ENCODE assay signal across 8 cellular contexts in the genomic region with DNA sequence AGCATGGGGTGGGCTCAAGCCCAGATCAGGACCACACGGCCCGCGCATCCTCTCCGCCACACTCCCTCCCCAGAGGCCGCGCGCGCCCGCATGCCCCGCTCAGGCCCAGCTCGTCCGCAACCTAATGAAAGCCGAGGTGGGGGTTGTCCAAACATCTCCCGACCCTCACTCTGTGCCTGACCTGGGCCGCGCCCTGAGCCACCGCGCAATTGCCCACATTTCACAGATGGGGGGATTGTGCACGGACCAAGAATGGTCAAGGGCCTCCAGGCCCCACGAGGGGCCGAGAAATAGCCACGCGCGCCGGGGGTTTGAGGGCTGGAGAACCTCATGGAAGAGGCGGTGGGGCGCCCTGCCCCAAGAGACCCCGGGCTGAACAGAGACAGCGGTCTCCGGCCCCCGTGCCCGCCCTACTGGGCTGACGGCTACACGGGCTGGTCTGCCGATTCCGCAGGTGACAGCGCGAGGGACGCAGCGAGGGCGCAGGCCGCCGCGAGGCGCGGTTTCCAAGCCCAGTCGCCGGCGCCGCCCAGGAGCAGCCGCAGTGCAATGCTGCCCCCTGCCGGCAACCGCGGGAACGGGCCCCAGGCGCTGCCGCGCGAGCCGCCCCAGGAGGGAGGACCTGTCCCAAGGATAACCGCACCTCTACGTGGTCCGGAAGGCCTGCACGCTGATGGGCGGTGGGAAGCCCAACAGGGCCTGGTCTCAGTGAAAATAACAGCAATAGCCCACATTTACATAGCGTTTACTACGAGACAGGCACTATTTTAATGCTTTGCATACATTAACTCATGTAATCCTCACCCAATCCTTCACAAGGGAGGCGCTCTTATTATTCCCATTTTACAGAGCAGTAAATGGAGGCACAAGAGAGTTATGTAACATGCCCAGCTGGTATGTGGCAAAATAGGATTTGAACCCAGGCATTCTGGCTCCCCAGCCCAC. TPM values are rescaled to one million over a fixed set of nuclear protein-coding genes. Genes with fewer than 3 reads are reported as not detected.
DNase-seq lines count a peak whose midpoint lies in the region; TF ChIP-seq lines count a peak whose summit lies in the region.

No MANE protein-coding gene starts in this region.

- no peak overlapping the region for H3K27ac ChIP-seq in GM23248
- H3K27ac ChIP-seq in ascending aorta, result no peak overlapping the region
- H3K27ac ChIP-seq in spleen, result no peak overlapping the region

- no peaks in the 10 kb centered on the region for H3K9me2 ChIP-seq in GM23248 (ENCODE audit: insufficient read depth)

- H3K36me3 ChIP-seq in GM23248 (ENCODE audit: low read depth) (no peaks in the 10 kb centered on the region), ascending aorta (no peaks in the 10 kb centered on the region), spleen (no peaks in the 10 kb centered on the region)

- no peaks in the 10 kb centered on the region for H4K20me1 ChIP-seq in GM23248 (ENCODE audit: insufficient read depth)

- no peaks in the 10 kb centered on the region for H3K9me3 Mint-ChIP-seq in T-helper 2 cell treated with Interferon-gamma antibody and Interleukin-4, amounts not matched to agents 5 μg/mL and 100 μg/mL, for 36 hours

- no peaks in the 10 kb centered on the region for H3K79me2 ChIP-seq in GM23248 (ENCODE audit: insufficient read depth)

- peaks cover 33% of the 10 kb centered on the region for H3K27me3 Mint-ChIP-seq in T-helper 2 cell treated with Interferon-gamma antibody and Interleukin-4, amounts not matched to agents 5 μg/mL and 100 μg/mL, for 36 hours (ENCODE audit: low read depth)

- in situ Hi-C loops in GM23248 (cut with MboI), result loop anchor here (10.0 kb wide), 1 partner anchor 1832 kb away; no protein-coding TSS in a partner anchor

- 16 to 21% methylated on average over 45 to 66 of the region's 68 CpGs for WGBS in GM23248 (ENCODE audit: low coverage in 1 of 2, low lambda C conversion rate in 2 of 2, missing lambda C conversion rate in 2 of 2), 2 experiments
- WGBS in spleen, 5 donors, result 13 to 20% (median 17%) methylated on average over 40 to 68 of the region's 68 CpGs

- no peak overlapping the region for H3K9ac ChIP-seq in GM23248

- peak overlapping the region; percentile 74 for H2AFZ ChIP-seq in GM23248

- no peak overlapping the region for H3K4me3 Mint-ChIP-seq in T-helper 2 cell treated with Interferon-gamma antibody and Interleukin-4, amounts not matched to agents 5 μg/mL and 100 μg/mL, for 36 hours

- intact Hi-C loops in ascending aorta (cut with DNase I), result loop anchor here (5.0 kb wide), 2 partner anchors 830 to 1835 kb away; no protein-coding TSS in a partner anchor
- intact Hi-C loops in spleen (cut with DNase I; ENCODE audit: low total_unique reads), result loop anchor here (5.0 to 10.0 kb wide), 2 partner anchors 592 to 1835 kb away; no protein-coding TSS in a partner anchor

- H3K27me3 ChIP-seq in GM23248 (replicated peaks; ENCODE audit: insufficient read depth) (peaks cover 20% of the 10 kb centered on the region), ascending aorta (peaks cover 5% of the 10 kb centered on the region), spleen (replicated peaks in 1 of 7) (peaks cover 3 to 76% (median 14%) of the 10 kb centered on the region in 7 donors)

- TF ChIP-seq CTCF in GM12865 (IDR thresholded peaks at IDR 0.05; ENCODE audit: insufficient read depth, low read depth, low read length, missing control alignments), result peak; percentile 96
- peak; percentile 81 to 98 (median 96) for TF ChIP-seq CTCF in ascending aorta (IDR thresholded peaks at IDR 0.05)
- TF ChIP-seq CTCF in spleen (IDR thresholded peaks at IDR 0.05 in 8 of 11, conservative IDR thresholded peaks at IDR 0.05 in 3 of 11), result peak; percentile 83 to 100 (median 97)

- no peak overlapping the region for H3K27ac Mint-ChIP-seq in T-helper 2 cell treated with Interferon-gamma antibody and Interleukin-4, amounts not matched to agents 5 μg/mL and 100 μg/mL, for 36 hours

- H3K4me1 Mint-ChIP-seq in T-helper 2 cell treated with Interferon-gamma antibody and Interleukin-4, amounts not matched to agents 5 μg/mL and 100 μg/mL, for 36 hours (ENCODE audit: low read depth), result peaks cover 1% of the 10 kb centered on the region

- TF ChIP-seq POLR2A in spleen (IDR thresholded peaks at IDR 0.05), result no peak

- H3K9me3 ChIP-seq in GM23248 (ENCODE audit: low read depth) (no peaks in the 10 kb centered on the region), ascending aorta (no peaks in the 10 kb centered on the region), spleen (no peaks in the 10 kb centered on the region)

- no peaks in the 10 kb centered on the region for H3K36me3 Mint-ChIP-seq in T-helper 2 cell treated with Interferon-gamma antibody and Interleukin-4, amounts not matched to agents 5 μg/mL and 100 μg/mL, for 36 hours (ENCODE audit: low read depth)

- DNase-seq in GM12865 (ENCODE audit: low read depth) (peak; percentile 78), GM23248 (peak; percentile 79), KG1 (lab: John Stamatoyannopoulos, UW) (peak; percentile 64), ascending aorta (ENCODE audit: low spot score in 2 of 2) (peak in 1 of 2 donors; percentile 80), hippocampal formation (lab: John Stamatoyannopoulos, UW) (peak; percentile 21 to 66), spleen (peak; percentile 96), NCI-H446 treated with DMSO at 0.1 percent for 48 hours (lab: John Stamatoyannopoulos, UW) (no peak)
- peak; percentile 79 for DNase-seq in T-helper 2 cell treated with Interferon-gamma antibody and Interleukin-4, amounts not matched to agents 5 μg/mL and 100 μg/mL, for 36 hours (ENCODE audit: low spot score)

- H3K4me2 ChIP-seq in GM23248 (ENCODE audit: unreplicated experiment), result peak overlapping the region; percentile 24

- H3F3A ChIP-seq in GM23248 (ENCODE audit: insufficient read depth), result no peaks in the 10 kb centered on the region

- H3K4me3 ChIP-seq in GM12865 (ENCODE audit: low read depth, low read length) (no peak overlapping the region), GM23248 (peak overlapping the region; percentile 43), ascending aorta (peak overlapping the region in 1 of 2 donors; percentile 49), spleen (peak overlapping the region in 4 of 8 donors; percentile 16 to 57 (median 21))

- H3K4me1 ChIP-seq in GM23248 (ENCODE audit: insufficient read depth), result no peaks in the 10 kb centered on the region
- peaks cover 3 to 6% of the 10 kb centered on the region in 2 donors for H3K4me1 ChIP-seq in ascending aorta
- peaks cover 4 to 10% (median 8%) of the 10 kb centered on the region in 6 donors for H3K4me1 ChIP-seq in spleen

RNA-seq across cellular contexts. Expression of gene GRID1, which starts 10.5 kb away (rescaled TPM):
- not detected in 2 replicates for total RNA-seq in GM23248 (2014; rRNA removed; shearing (Covaris generic))
- not detected in 2 replicates for polyA plus RNA-seq in GM23248 (2016; fragmentation: Nextera tagmentation; extraction: Ambion mirVana)
- total RNA-seq in ascending aorta, result 1.4 TPM
- under 1 TPM in 4 of 7 donors, not detected in 3; 0.10 to 0.42 (median 0.17) TPM for total RNA-seq in spleen
- polyA plus RNA-seq in spleen, result under 1 TPM in 2 of 3 donors, not detected in 1; 0.06 to 0.18 TPM
